Comparison of ENCODE assay signal across 15 cellular contexts in genomic region chr2:128348505-128349065, GRCh38. TPM values are rescaled to one million over a fixed set of nuclear protein-coding genes. Genes with fewer than 3 reads are reported as not detected.
DNase-seq lines count a peak whose midpoint lies in the region; ATAC-seq and TF ChIP-seq lines count a peak whose summit lies in the region.
"Had no signal": no experiment of that assay in that cellular context is flagged by ENCODE, and none has a peak within 500 bp of the region (broad histone marks: within the 10 kb centered on the region; RNA-seq: fewer than 3 reads in every experiment).

No MANE protein-coding gene starts in this region.

- H3K27ac ChIP-seq in mesenchymal stem cell (ENCODE audit: low read length, poor library complexity, severe bottlenecking) (peak overlapping the region; percentile 66), suprapubic skin (peak overlapping the region; percentile 55), ovary (peak overlapping the region in 1 of 2 donors; percentile 54)
- H3K27ac ChIP-seq in CD4-positive, alpha-beta T cell (ENCODE audit: low read depth, low read length) = no peak overlapping the region

- peaks cover 32% of the 10 kb centered on the region for H3K4me1 Mint-ChIP-seq in chondrocyte (ENCODE audit: low read depth)
- H3K4me1 Mint-ChIP-seq in CD4-positive, alpha-beta T cell (ENCODE audit: low read depth) = no peaks in the 10 kb centered on the region
- H3K4me1 Mint-ChIP-seq: naive B cell; stimulated activated effector memory CD8-positive, alpha-beta T cell treated with anti-CD3 and anti-CD28 coated beads, Interleukin-12 subunit alpha, Interleukin-12 subunit beta, amount 100 ng/mL, for 72 hours had no signal

- peak overlapping the region; percentile 66 for H3K9ac ChIP-seq in mesenchymal stem cell (ENCODE audit: low read length)

- H3K9me3 Mint-ChIP-seq in chondrocyte (ENCODE audit: low read depth) = peaks cover 7% of the 10 kb centered on the region
- H3K9me3 Mint-ChIP-seq in CD4-positive, alpha-beta T cell = peaks cover 10% of the 10 kb centered on the region

- no peak overlapping the region for H2AFZ ChIP-seq in mesenchymal stem cell (ENCODE audit: low read depth, low read length)

- no peak overlapping the region for H2BK120ac ChIP-seq in mesenchymal stem cell (ENCODE audit: low read depth, low read length)

- H3K4me2 ChIP-seq in mesenchymal stem cell (ENCODE audit: low read length, poor library complexity, severe bottlenecking) = no peak overlapping the region

- TF ChIP-seq EP300 in Ishikawa (IDR thresholded peaks at IDR 0.05; ENCODE audit: borderline replicate concordance) (no peak), suprapubic skin (IDR thresholded peaks at IDR 0.05) (no peak), ovary (IDR thresholded peaks at IDR 0.05) (no peak)

- no peak overlapping the region for H4K91ac ChIP-seq in mesenchymal stem cell (ENCODE audit: low read length)

- peaks cover 5% of the 10 kb centered on the region for H3K36me3 Mint-ChIP-seq in chondrocyte (ENCODE audit: low read depth)
- H3K36me3 Mint-ChIP-seq in CD4-positive, alpha-beta T cell (ENCODE audit: low read depth) = no peaks in the 10 kb centered on the region
- H3K36me3 Mint-ChIP-seq: stimulated activated effector memory CD8-positive, alpha-beta T cell treated with anti-CD3 and anti-CD28 coated beads, Interleukin-12 subunit alpha, Interleukin-12 subunit beta, amount 100 ng/mL, for 72 hours had no signal

- CTCF ChIA-PET in CD4-positive, alpha-beta T cell (lab: Charles Lee) = no interaction called here

- POLR2A ChIA-PET in CD4-positive, alpha-beta T cell (lab: Charles Lee) = no interaction called here

- peak overlapping the region; percentile 26 for H2BK5ac ChIP-seq in mesenchymal stem cell (ENCODE audit: low read depth, low read length, poor library complexity, severe bottlenecking)

- H3K27ac Mint-ChIP-seq in chondrocyte (ENCODE audit: unreplicated experiment) = peak overlapping the region; percentile 90
- no peak overlapping the region for H3K27ac Mint-ChIP-seq in CD4-positive, alpha-beta T cell
- H3K27ac Mint-ChIP-seq: naive B cell; stimulated activated effector memory CD8-positive, alpha-beta T cell treated with anti-CD3 and anti-CD28 coated beads, Interleukin-12 subunit alpha, Interleukin-12 subunit beta, amount 100 ng/mL, for 72 hours had no signal

- DNase-seq in chondrocyte (ENCODE audit: low spot score) (no peak), mesenchymal stem cell (no peak), suprapubic skin (ENCODE audit: low spot score in 2 of 2) (no peak), ovary (no peak), NCI-H2107 (lab: John Stamatoyannopoulos, UW) (no peak)
- DNase-seq in CD4-positive, alpha-beta T cell = no peak
- DNase-seq: activated naive CD4-positive, alpha-beta T cell; naive B cell; NCI-H1417 treated with DMSO at 0.1 percent for 48 hours; stimulated activated CD4-positive, alpha-beta T cell treated with anti-CD3 and anti-CD28 coated beads, Interleukin-4, amount 100 ng/mL, for 4 hours had no signal

- H3K14ac ChIP-seq in mesenchymal stem cell (ENCODE audit: low read length in 2 of 2) = peak overlapping the region in 1 of 2 experiments; percentile 39

- H2BK12ac ChIP-seq in mesenchymal stem cell (ENCODE audit: low read length in 2 of 2) = peak overlapping the region in 1 of 2 experiments; percentile 25

- no peak overlapping the region for H4K8ac ChIP-seq in mesenchymal stem cell (ENCODE audit: low read length)

- H3K79me1 ChIP-seq in mesenchymal stem cell (replicated peaks; ENCODE audit: low read length, poor library complexity, severe bottlenecking) = no peaks in the 10 kb centered on the region

- peak overlapping the region in 1 of 2 experiments; percentile 35 for H3K4me3 ChIP-seq in mesenchymal stem cell (ENCODE audit: insufficient read depth in 1 of 2, low read depth in 1 of 2, low read length in 2 of 2)
- H3K4me3 ChIP-seq in suprapubic skin = no peak overlapping the region
- H3K4me3 ChIP-seq in ovary = no peak overlapping the region

- peak overlapping the region; percentile 40 for H2AK5ac ChIP-seq in mesenchymal stem cell (ENCODE audit: low read length, severe bottlenecking)

- H3K4me1 ChIP-seq in mesenchymal stem cell (ENCODE audit: control insufficient read depth, insufficient read depth, low read depth, low read length) (peaks cover 16% of the 10 kb centered on the region), suprapubic skin (peaks cover 20% of the 10 kb centered on the region), ovary (ENCODE audit: insufficient read depth) (peaks cover 13% of the 10 kb centered on the region)
- H3K4me1 ChIP-seq: BE2C had no signal

- H3K4ac ChIP-seq in mesenchymal stem cell (ENCODE audit: low read depth in 1 of 2, low read length in 2 of 2) = no peak overlapping the region

- H3K18ac ChIP-seq in mesenchymal stem cell (ENCODE audit: low read depth in 1 of 2, low read length in 2 of 2) = no peak overlapping the region

- 90% methylated on average over 6 of the region's 6 CpGs for WGBS in mesenchymal stem cell
- 51% methylated on average over 6 of the region's 6 CpGs for WGBS in suprapubic skin
- 18 to 20% (median 20%) methylated on average over 6 of the region's 6 CpGs for WGBS in ovary, 3 donors

- H3K27me3 ChIP-seq in mesenchymal stem cell (ENCODE audit: control insufficient read depth in 1 of 2, insufficient read depth in 1 of 2, low read length in 2 of 2) (no peaks in the 10 kb centered on the region), suprapubic skin (no peaks in the 10 kb centered on the region), ovary (no peaks in the 10 kb centered on the region)
- H3K27me3 ChIP-seq in CD4-positive, alpha-beta T cell (ENCODE audit: control insufficient read depth, insufficient read depth, low read length) = no peaks in the 10 kb centered on the region
- H3K27me3 ChIP-seq: BE2C had no signal

- TF ChIP-seq POLR2A in suprapubic skin (IDR thresholded peaks at IDR 0.05) (no peak), ovary (IDR thresholded peaks at IDR 0.05) (no peak)

- no peak for TF ChIP-seq RAD21 in Ishikawa (IDR thresholded peaks at IDR 0.05; ENCODE audit: low read depth)

- ATAC-seq in HG02588 (IDR thresholded peaks at IDR 0.05; ENCODE audit: unreplicated experiment) = no peak
- no peak for ATAC-seq in CD4-positive, alpha-beta T cell (ENCODE audit: poor library complexity)
- ATAC-seq: PC-3; stimulated activated effector memory CD8-positive, alpha-beta T cell treated with anti-CD3 and anti-CD28 coated beads, Interleukin-12 subunit alpha, Interleukin-12 subunit beta, amount 100 ng/mL, for 72 hours had no signal

- peak overlapping the region; percentile 34 for H3K4me3 Mint-ChIP-seq in chondrocyte (ENCODE audit: unreplicated experiment)
- no peak overlapping the region for H3K4me3 Mint-ChIP-seq in CD4-positive, alpha-beta T cell
- H3K4me3 Mint-ChIP-seq: naive B cell; stimulated activated effector memory CD8-positive, alpha-beta T cell treated with anti-CD3 and anti-CD28 coated beads, Interleukin-12 subunit alpha, Interleukin-12 subunit beta, amount 100 ng/mL, for 72 hours had no signal

- H3K23ac ChIP-seq in mesenchymal stem cell (ENCODE audit: low read length in 2 of 2) = no peak overlapping the region

- H3K36me3 ChIP-seq in mesenchymal stem cell (ENCODE audit: control insufficient read depth in 1 of 2, insufficient read depth in 2 of 2, low read depth in 1 of 2, low read length in 2 of 2) (peaks cover 0 to 2% of the 10 kb centered on the region in 2 experiments), suprapubic skin (no peaks in the 10 kb centered on the region), ovary (no peaks in the 10 kb centered on the region)
- H3K36me3 ChIP-seq: BE2C had no signal

- intact Hi-C loops in ovary (cut with DNase I) = no loop called here
- intact Hi-C loops in CD4-positive, alpha-beta T cell (cut with DNase I, micrococcal nuclease) = no loop called here

- H2BK15ac ChIP-seq in mesenchymal stem cell (ENCODE audit: low read depth, poor library complexity, severe bottlenecking) = peak overlapping the region; percentile 8

- H3K27me3 Mint-ChIP-seq in chondrocyte (ENCODE audit: low read depth) = no peaks in the 10 kb centered on the region
- no peaks in the 10 kb centered on the region for H3K27me3 Mint-ChIP-seq in CD4-positive, alpha-beta T cell
- H3K27me3 Mint-ChIP-seq: naive B cell had no signal

- no peak for TF ChIP-seq CTCF in chondrocyte (IDR thresholded peaks at IDR 0.05)
- TF ChIP-seq CTCF in suprapubic skin (IDR thresholded peaks at IDR 0.05) = no peak
- no peak for TF ChIP-seq CTCF in ovary (IDR thresholded peaks at IDR 0.05)
- TF ChIP-seq CTCF in CD4-positive, alpha-beta T cell (IDR thresholded peaks at IDR 0.05) = no peak

- H3K9me3 ChIP-seq in mesenchymal stem cell (ENCODE audit: control insufficient read depth, low read length) = peaks cover 11% of the 10 kb centered on the region
- peaks cover 4% of the 10 kb centered on the region for H3K9me3 ChIP-seq in suprapubic skin
- H3K9me3 ChIP-seq in ovary = no peaks in the 10 kb centered on the region
- peaks cover 20% of the 10 kb centered on the region for H3K9me3 ChIP-seq in CD4-positive, alpha-beta T cell (ENCODE audit: control insufficient read depth, low read length)
- H3K9me3 ChIP-seq: BE2C had no signal

TF ChIP-seq in Ishikawa, 13 proteins besides CTCF, POLR2A, EP300 and RAD21:
- peak; percentile 76; the same call in 1 of the 2 replicates for TF ChIP-seq MAX (IDR thresholded peaks at IDR 0.05)
- TF ChIP-seq USF1 (IDR thresholded peaks at IDR 0.05) = no peak

RNA-seq across cellular contexts. Expression of gene HS6ST1, which starts 29.9 kb away (rescaled TPM):
- total RNA-seq in chondrocyte = 30.0 to 39.2 TPM (median 33.1 TPM) in 3 replicates
- polyA plus RNA-seq in mesenchymal stem cell (2013, experiment 1 of 2) = 37.7 TPM
- 37.3 TPM for polyA plus RNA-seq in mesenchymal stem cell (2013, experiment 2 of 2)
- 10 to 100 TPM; 55.7 to 75.0 (median 67.3) TPM for total RNA-seq in suprapubic skin
- total RNA-seq in ovary = 10 to 100 TPM; 23.7 to 62.5 (median 48.0) TPM
- polyA plus RNA-seq in ovary = 10 to 100 TPM; 12.9 to 45.3 TPM
- total RNA-seq in CD4-positive, alpha-beta T cell = 1 to 10 TPM; 7.1 to 8.7 TPM
